19 cellular contexts compared by ENCODE assay signal in genomic region chr6:150694889-150695288, GRCh38.
"Had no signal": no experiment of that assay in that cellular context is flagged by ENCODE, and none has a peak within 500 bp of the region (broad histone marks: within the 10 kb centered on the region; RNA-seq: fewer than 3 reads in every experiment).

No MANE protein-coding gene starts in this region.

- ATAC-seq: activated CD4-positive, CD25-positive, alpha-beta regulatory T cell treated with anti-CD3 and anti-CD28 coated beads, Interleukin-2, amount 50 U/mL, for 24 hours; left ventricle myocardium superior; naive thymus-derived CD8-positive, alpha-beta T cell had no signal

- FAIRE-seq: TTC549 had no signal

- H3K36me3 ChIP-seq: ascending aorta, breast epithelium, sigmoid colon, tibial artery had no signal

- H3K27ac Mint-ChIP-seq: activated CD4-positive, alpha-beta T cell treated with anti-CD3 and anti-CD28 coated beads, Interleukin-2, amount 10 ng/mL, durations not matched to agents 7 days and 5 days; activated naive CD4-positive, alpha-beta T cell treated with anti-CD3 and anti-CD28 coated beads, Interleukin-2, amount 50 U/mL, for 24 hours; naive thymus-derived CD8-positive, alpha-beta T cell; T-helper 2 cell treated with Interferon-gamma antibody and Interleukin-4, amounts not matched to agents 5 μg/mL and 100 μg/mL, for 36 hours had no signal

- H3K4me3 Mint-ChIP-seq: activated CD4-positive, alpha-beta T cell treated with anti-CD3 and anti-CD28 coated beads, Interleukin-2, amount 10 ng/mL, durations not matched to agents 7 days and 5 days; activated naive CD4-positive, alpha-beta T cell treated with anti-CD3 and anti-CD28 coated beads, Interleukin-2, amount 50 U/mL, for 24 hours; naive thymus-derived CD8-positive, alpha-beta T cell; T-helper 2 cell treated with Interferon-gamma antibody and Interleukin-4, amounts not matched to agents 5 μg/mL and 100 μg/mL, for 36 hours had no signal

- H3K9me3 Mint-ChIP-seq: activated CD4-positive, alpha-beta T cell treated with anti-CD3 and anti-CD28 coated beads, Interleukin-2, amount 10 ng/mL, durations not matched to agents 7 days and 5 days; activated naive CD4-positive, alpha-beta T cell treated with anti-CD3 and anti-CD28 coated beads, Interleukin-2, amount 50 U/mL, for 24 hours; T-helper 2 cell treated with Interferon-gamma antibody and Interleukin-4, amounts not matched to agents 5 μg/mL and 100 μg/mL, for 36 hours had no signal

- H3K27ac ChIP-seq: ascending aorta, breast epithelium, sigmoid colon, tibial artery had no signal

- H3K27me3 ChIP-seq: ascending aorta, breast epithelium, sigmoid colon, tibial artery had no signal

- H3K27me3 Mint-ChIP-seq: activated CD4-positive, alpha-beta T cell treated with anti-CD3 and anti-CD28 coated beads, Interleukin-2, amount 10 ng/mL, durations not matched to agents 7 days and 5 days; activated naive CD4-positive, alpha-beta T cell treated with anti-CD3 and anti-CD28 coated beads, Interleukin-2, amount 50 U/mL, for 24 hours had no signal

- H3K4me1 ChIP-seq: ascending aorta, breast epithelium, tibial artery had no signal

- H3K9me3 ChIP-seq: ascending aorta, breast epithelium, sigmoid colon, tibial artery had no signal

- H3K36me3 Mint-ChIP-seq: activated naive CD4-positive, alpha-beta T cell treated with anti-CD3 and anti-CD28 coated beads, Interleukin-2, amount 50 U/mL, for 24 hours; naive thymus-derived CD8-positive, alpha-beta T cell had no signal

- H3K4me3 ChIP-seq: ascending aorta, breast epithelium, sigmoid colon, tibial artery had no signal

- DNase-seq: activated CD4-positive, alpha-beta T cell treated with anti-CD3 and anti-CD28 coated beads, Interleukin-2, amount 10 ng/mL, durations not matched to agents 7 days and 5 days; activated CD8-positive, alpha-beta memory T cell treated with anti-CD3 and anti-CD28 coated beads for 24 hours; activated CD8-positive, alpha-beta memory T cell treated with anti-CD3 and anti-CD28 coated beads, Interleukin-2, amount 50 U/mL, for 48 hours; activated effector memory CD4-positive, alpha-beta T cell treated with anti-CD3 and anti-CD28 coated beads, Interleukin-2, amount 50 U/mL, for 16 hours; activated T-cell treated with anti-CD3 and anti-CD28 coated beads, Interleukin-2, amount 50 U/mL, for 48 hours; cortex of kidney; effector CD8-positive, alpha-beta T cell; left ventricle myocardium superior; mesenchymal stem cell; naive thymus-derived CD8-positive, alpha-beta T cell; sigmoid colon; stimulated activated naive CD4-positive, alpha-beta T cell; tibial artery had no signal

- H3K4me1 Mint-ChIP-seq: activated CD4-positive, alpha-beta T cell treated with anti-CD3 and anti-CD28 coated beads, Interleukin-2, amount 10 ng/mL, durations not matched to agents 7 days and 5 days; activated naive CD4-positive, alpha-beta T cell treated with anti-CD3 and anti-CD28 coated beads, Interleukin-2, amount 50 U/mL, for 24 hours had no signal
